20 cellular contexts compared by ENCODE assay signal in genomic region chr22:30337461-30337778, GRCh38.
"Had no signal": no experiment of that assay in that cellular context is flagged by ENCODE, and none has a peak within 500 bp of the region (broad histone marks: within the 10 kb centered on the region; RNA-seq: fewer than 3 reads in every experiment).

No MANE protein-coding gene starts in this region.

- ATAC-seq: activated T-cell treated with anti-CD3 and anti-CD28 coated beads, Interleukin-2, amount 50 U/mL, for 4 hours; body of pancreas; lower lobe of right lung; mucosa of descending colon had no signal

- H3K27me3 ChIP-seq: body of pancreas, heart right ventricle, tibial artery had no signal

- DNase-seq: activated CD4-positive, alpha-beta T cell treated with anti-CD3 and anti-CD28 coated beads for 1 hour; activated CD4-positive, alpha-beta T cell treated with anti-CD3 and anti-CD28 coated beads, Interleukin-2, amount 50 U/mL, for 1 hour; activated CD8-positive, alpha-beta memory T cell treated with anti-CD3 and anti-CD28 coated beads for 24 hours; activated CD8-positive, alpha-beta memory T cell treated with anti-CD3 and anti-CD28 coated beads, Interleukin-2, amount 50 U/mL, for 4 hours; activated naive CD4-positive, alpha-beta T cell treated with Interleukin-2 at 50 U/mL for 16 hours; activated T-cell treated with anti-CD3 and anti-CD28 coated beads, Interleukin-2, amount 50 U/mL, for 4 hours; body of pancreas; effector CD4-positive, alpha-beta T cell; islet precursor cell; lower lobe of right lung; mesendoderm; mucosa of descending colon; retina; stimulated activated CD4-positive, alpha-beta T cell treated with anti-CD3 and anti-CD28 coated beads, Interleukin-4, amount 100 ng/mL, for 24 hours; stimulated activated naive CD4-positive, alpha-beta T cell treated with Interleukin-2 at 50 U/mL for 16 hours; T-helper 1 cell; T-helper 9 cell; tibial artery had no signal

- FAIRE-seq: endometrium had no signal

- H3K4me1 ChIP-seq: lower lobe of right lung had no signal

- H3K4me3 ChIP-seq: body of pancreas, heart right ventricle, lower lobe of right lung, mucosa of descending colon, tibial artery had no signal

- H3K27ac ChIP-seq: body of pancreas, lower lobe of right lung, tibial artery had no signal

- H3K9me3 ChIP-seq: body of pancreas, heart right ventricle, lower lobe of right lung, mucosa of descending colon, tibial artery had no signal
